22 cellular contexts compared by ENCODE assay signal in genomic region chr6:137210903-137211302, GRCh38. TPM values are rescaled to one million over a fixed set of nuclear protein-coding genes. Genes with fewer than 3 reads are reported as not detected.
DNase-seq lines count a peak whose midpoint lies in the region; ATAC-seq lines count a peak whose summit lies in the region.
"Had no signal": no experiment of that assay in that cellular context is flagged by ENCODE, and none has a peak within 500 bp of the region (broad histone marks: within the 10 kb centered on the region; RNA-seq: fewer than 3 reads in every experiment).

No MANE protein-coding gene starts in this region.

- peaks cover 1% of the 10 kb centered on the region for H3K9me3 ChIP-seq in thymus (ENCODE audit: control insufficient read depth)
- H3K9me3 ChIP-seq: gastroesophageal sphincter had no signal

- H3K4me3 ChIP-seq in thymus (ENCODE audit: low read length) (no peak overlapping the region), mesendoderm (ENCODE audit: low read length) (no peak overlapping the region)
- H3K4me3 ChIP-seq: gastroesophageal sphincter had no signal

- H3K79me1 ChIP-seq in mesendoderm (ENCODE audit: low read length): peaks cover 6% of the 10 kb centered on the region

- no peak overlapping the region for H2BK15ac ChIP-seq in mesendoderm (replicated peaks; ENCODE audit: low read depth)

- ATAC-seq in left lobe of liver: peak; percentile 88
- ATAC-seq: gastroesophageal sphincter had no signal

- DNase-seq in SKM-1 treated with dmso at 0.1 percent for 144 hours (lab: John Stamatoyannopoulos, UW; ENCODE audit: unreplicated experiment): peak; percentile 10
- no peak for DNase-seq in SKM-1 (lab: John Stamatoyannopoulos, UW; ENCODE audit: unreplicated experiment)
- DNase-seq in dermis blood vessel endothelial cell: peak; percentile 30
- DNase-seq in left lobe of liver (ENCODE audit: low spot score): no peak
- no peak for DNase-seq in mesendoderm
- DNase-seq in activated naive CD4-positive, alpha-beta T cell treated with Interleukin-2 at 50 U/mL for 16 hours: no peak
- DNase-seq in NCI-H1436 treated with DMSO at 0.1 percent for 48 hours (lab: John Stamatoyannopoulos, UW): no peak
- DNase-seq: 8988T; activated T-cell treated with anti-CD3 and anti-CD28 coated beads, Interleukin-2, amount 50 U/mL, for 1 hour; Caco-2; dorsolateral prefrontal cortex; islet precursor cell; NCI-H82; stimulated activated CD4-positive, alpha-beta T cell treated with anti-CD3 and anti-CD28 coated beads, Interleukin-1b, Interleukin-23, amount 100 ng/mL, for 48 hours had no signal

- H3K4me1 ChIP-seq in thymus (ENCODE audit: control insufficient read depth, insufficient read depth, low read length) (no peaks in the 10 kb centered on the region), mesendoderm (ENCODE audit: control insufficient read depth, low read depth, low read length) (no peaks in the 10 kb centered on the region)

- peaks cover 23% of the 10 kb centered on the region for H3K79me2 ChIP-seq in mesendoderm (ENCODE audit: control insufficient read depth, insufficient read depth, low read length)

- H4K8ac ChIP-seq in mesendoderm (ENCODE audit: low read depth, low read length): no peak overlapping the region

- H3K18ac ChIP-seq in mesendoderm (ENCODE audit: low read length): no peak overlapping the region

- H3K27ac ChIP-seq in thymus (ENCODE audit: low read depth) (peak overlapping the region; percentile 42), mesendoderm (ENCODE audit: low read depth, low read length) (no peak overlapping the region)

- no peak overlapping the region for H2BK120ac ChIP-seq in mesendoderm (ENCODE audit: low read depth, low read length)

- H2BK5ac ChIP-seq in mesendoderm (ENCODE audit: low read length): no peak overlapping the region

- no peak overlapping the region for H3K23ac ChIP-seq in mesendoderm (ENCODE audit: low read length)

- H3K36me3 ChIP-seq in thymus (ENCODE audit: control insufficient read depth, insufficient read depth): no peaks in the 10 kb centered on the region
- H3K36me3 ChIP-seq in mesendoderm (ENCODE audit: control insufficient read depth, insufficient read depth, low read length): no peaks in the 10 kb centered on the region

- no peak overlapping the region for H3K56ac ChIP-seq in mesendoderm (ENCODE audit: low read length)

- H3K9ac ChIP-seq in mesendoderm (ENCODE audit: low read length): no peak overlapping the region

- H3K27me3 ChIP-seq in thymus (ENCODE audit: control insufficient read depth, insufficient read depth): no peaks in the 10 kb centered on the region
- no peaks in the 10 kb centered on the region for H3K27me3 ChIP-seq in mesendoderm (ENCODE audit: insufficient read depth, low read length, poor library complexity)
- H3K27me3 ChIP-seq: dorsolateral prefrontal cortex, gastroesophageal sphincter had no signal

- H3K4ac ChIP-seq in mesendoderm (ENCODE audit: low read depth, low read length): no peak overlapping the region

- H3K4me2 ChIP-seq in mesendoderm (ENCODE audit: low read length): no peak overlapping the region

- H2AK5ac ChIP-seq in mesendoderm (ENCODE audit: low read length): no peak overlapping the region

- no peak overlapping the region for H4K5ac ChIP-seq in mesendoderm (ENCODE audit: low read length)

RNA-seq across cellular contexts. Expression of gene IFNGR1, which starts 8.3 kb away (rescaled TPM):
- total RNA-seq in dermis blood vessel endothelial cell (105 and 117 TPM in 2 replicates), left lobe of liver (23.0 TPM)
- polyA plus RNA-seq in thymus: 197 TPM
- 18.6 TPM for polyA plus RNA-seq in mesendoderm (2013, experiment 1 of 2)
- 19.6 TPM for polyA plus RNA-seq in mesendoderm (2013, experiment 2 of 2)

RNA-seq across cellular contexts. Expression of gene IL22RA2, which starts 37.5 kb away (rescaled TPM):
- total RNA-seq in dermis blood vessel endothelial cell: not detected in 2 replicates
- total RNA-seq in left lobe of liver: not detected
- polyA plus RNA-seq in thymus: 0.84 TPM
- not detected for polyA plus RNA-seq in mesendoderm (2013, experiment 1 of 2)
- polyA plus RNA-seq in mesendoderm (2013, experiment 2 of 2): not detected
- total RNA-seq: Caco-2; dorsolateral prefrontal cortex; gastroesophageal sphincter; M059J; pulmonary artery endothelial cell; RPMI7951; T-helper 2 cell treated with Interferon-gamma antibody and Interleukin-4, amounts not matched to agents 100 ng/mL and 5 ng/mL, for 36 hours; urinary bladder had no signal
- polyA plus RNA-seq: adipose tissue, urinary bladder had no signal

Comparison
In these comparisons a context has a peak if more than half of its experiments do, and no peak if none do; other contexts are left out.
1. DNase-seq: peak in SKM-1 treated with dmso at 0.1 percent for 144 hours (single experiment) and dermis blood vessel endothelial cell (single experiment); none in SKM-1 (single experiment), left lobe of liver (single experiment), mesendoderm (single experiment), activated naive CD4-positive, alpha-beta T cell treated with Interleukin-2 at 50 U/mL for 16 hours (single experiment) and NCI-H1436 treated with DMSO at 0.1 percent for 48 hours (single experiment).